8 cellular contexts compared by ENCODE assay signal in the genomic region with DNA sequence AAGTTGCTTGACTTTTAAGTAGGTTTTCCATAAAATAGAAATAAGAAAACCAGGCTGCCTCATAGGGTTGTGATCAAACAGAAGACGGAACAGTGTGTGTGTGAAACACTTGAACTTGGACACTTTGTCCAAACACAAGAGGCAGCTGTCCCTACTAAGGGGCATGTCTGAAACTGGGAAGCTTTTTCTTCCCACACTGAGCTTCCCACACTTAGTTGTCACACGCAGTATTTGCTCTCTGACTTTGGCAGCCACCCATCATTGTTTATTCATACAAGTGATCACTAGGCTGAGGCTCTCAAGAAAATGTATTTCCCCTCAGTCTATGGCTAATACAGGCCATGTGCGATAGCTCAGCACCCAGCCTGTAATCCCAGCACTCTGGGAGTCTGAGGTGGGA. TPM values are rescaled to one million over a fixed set of nuclear protein-coding genes. Genes with fewer than 3 reads are reported as not detected.
DNase-seq lines count a peak whose midpoint lies in the region; ATAC-seq and TF ChIP-seq lines count a peak whose summit lies in the region.

No MANE protein-coding gene starts in this region.

- no peak for ATAC-seq in WTC11

- TF ChIP-seq CTCF in WTC11 (IDR thresholded peaks at IDR 0.05): no peak

- in situ Hi-C loops in SK-MEL-5 (cut with HindIII; ENCODE audit: low pct_unique_long_range_greater_than_20kb, low sequenced_read_pairs): no loop called here

- no peak overlapping the region for H3K4me3 Mint-ChIP-seq in WTC11

- H3K36me3 Mint-ChIP-seq in WTC11: no peaks in the 10 kb centered on the region

- no peak overlapping the region for H3K27ac Mint-ChIP-seq in WTC11

- no peaks in the 10 kb centered on the region for H3K9me3 Mint-ChIP-seq in WTC11

- H3K4me1 Mint-ChIP-seq in WTC11: peaks cover 20% of the 10 kb centered on the region

- CTCF ChIA-PET in WTC11 (lab: Charles Lee): interaction anchor here (0.7 to 1.8 kb wide), 3 partner anchors 14 to 286 kb away, joined by 3 to 5 read pairs (median 3); no protein-coding TSS in a partner anchor

- DNase-seq in DMS79 (lab: John Stamatoyannopoulos, UW) (peak; percentile 54), SK-MEL-5 (ENCODE audit: low read depth, low spot score) (peak; percentile 97), head of caudate nucleus (peak in 28 of 42 donors; percentile 22 to 87 (median 62)), pulmonary artery endothelial cell (ENCODE audit: low read depth, low spot score) (peak; percentile 88), WTC11 (ENCODE audit: low spot score) (no peak), AML-193 (lab: John Stamatoyannopoulos, UW) (no peak), NCI-H82 (lab: John Stamatoyannopoulos, UW) (no peak), SW480 (ENCODE audit: low spot score) (no peak)

- peaks cover 11% of the 10 kb centered on the region for H3K27me3 Mint-ChIP-seq in WTC11 (ENCODE audit: low read depth)

- POLR2A ChIA-PET in WTC11 (lab: Charles Lee): interaction anchor here (2.2 kb wide), 1 partner anchor 34 kb away, joined by 10 read pairs; the partner anchor contains the start of gene CD59

- intact Hi-C loops in head of caudate nucleus (cut with DNase I): loop anchor here (5.0 kb wide), 1 partner anchor 35 kb away; the partner anchor contains the start of gene CD59

TF ChIP-seq in WTC11, 78 proteins besides CTCF, POLR2A, EP300 and RAD21:
- no peak for TF ChIP-seq OVOL2 (CRISPR knock-in tag; IDR thresholded peaks at IDR 0.05; ENCODE audit: borderline replicate concordance)
- TF ChIP-seq FOXK1 (CRISPR knock-in tag; IDR thresholded peaks at IDR 0.05): no peak
- TF ChIP-seq, protein P1, sequence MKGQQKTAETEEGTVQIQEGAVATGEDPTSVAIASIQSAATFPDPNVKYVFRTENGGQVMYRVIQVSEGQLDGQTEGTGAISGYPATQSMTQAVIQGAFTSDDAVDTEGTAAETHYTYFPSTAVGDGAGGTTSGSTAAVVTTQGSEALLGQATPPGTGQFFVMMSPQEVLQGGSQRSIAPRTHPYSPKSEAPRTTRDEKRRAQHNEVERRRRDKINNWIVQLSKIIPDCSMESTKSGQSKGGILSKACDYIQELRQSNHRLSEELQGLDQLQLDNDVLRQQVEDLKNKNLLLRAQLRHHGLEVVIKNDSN (CRISPR knock-in tag; IDR thresholded peaks at IDR 0.05): no peak
- no peak for TF ChIP-seq NFYB (CRISPR knock-in tag; conservative IDR thresholded peaks at IDR 0.05; ENCODE audit: low read depth)
- no peak for TF ChIP-seq NR2C2 (CRISPR knock-in tag; IDR thresholded peaks at IDR 0.05)
- TF ChIP-seq ZBTB43 (CRISPR knock-in tag; IDR thresholded peaks at IDR 0.05): no peak
- no peak for TF ChIP-seq NFE2L1 (CRISPR knock-in tag; IDR thresholded peaks at IDR 0.05)
- no peak for TF ChIP-seq ZNF219 (CRISPR knock-in tag; IDR thresholded peaks at IDR 0.05; ENCODE audit: borderline replicate concordance)
- no peak for TF ChIP-seq ZBTB21 (CRISPR knock-in tag; IDR thresholded peaks at IDR 0.05; ENCODE audit: borderline replicate concordance)
- no peak for TF ChIP-seq MYBL2 (CRISPR knock-in tag; IDR thresholded peaks at IDR 0.05)
- TF ChIP-seq, protein P2, sequence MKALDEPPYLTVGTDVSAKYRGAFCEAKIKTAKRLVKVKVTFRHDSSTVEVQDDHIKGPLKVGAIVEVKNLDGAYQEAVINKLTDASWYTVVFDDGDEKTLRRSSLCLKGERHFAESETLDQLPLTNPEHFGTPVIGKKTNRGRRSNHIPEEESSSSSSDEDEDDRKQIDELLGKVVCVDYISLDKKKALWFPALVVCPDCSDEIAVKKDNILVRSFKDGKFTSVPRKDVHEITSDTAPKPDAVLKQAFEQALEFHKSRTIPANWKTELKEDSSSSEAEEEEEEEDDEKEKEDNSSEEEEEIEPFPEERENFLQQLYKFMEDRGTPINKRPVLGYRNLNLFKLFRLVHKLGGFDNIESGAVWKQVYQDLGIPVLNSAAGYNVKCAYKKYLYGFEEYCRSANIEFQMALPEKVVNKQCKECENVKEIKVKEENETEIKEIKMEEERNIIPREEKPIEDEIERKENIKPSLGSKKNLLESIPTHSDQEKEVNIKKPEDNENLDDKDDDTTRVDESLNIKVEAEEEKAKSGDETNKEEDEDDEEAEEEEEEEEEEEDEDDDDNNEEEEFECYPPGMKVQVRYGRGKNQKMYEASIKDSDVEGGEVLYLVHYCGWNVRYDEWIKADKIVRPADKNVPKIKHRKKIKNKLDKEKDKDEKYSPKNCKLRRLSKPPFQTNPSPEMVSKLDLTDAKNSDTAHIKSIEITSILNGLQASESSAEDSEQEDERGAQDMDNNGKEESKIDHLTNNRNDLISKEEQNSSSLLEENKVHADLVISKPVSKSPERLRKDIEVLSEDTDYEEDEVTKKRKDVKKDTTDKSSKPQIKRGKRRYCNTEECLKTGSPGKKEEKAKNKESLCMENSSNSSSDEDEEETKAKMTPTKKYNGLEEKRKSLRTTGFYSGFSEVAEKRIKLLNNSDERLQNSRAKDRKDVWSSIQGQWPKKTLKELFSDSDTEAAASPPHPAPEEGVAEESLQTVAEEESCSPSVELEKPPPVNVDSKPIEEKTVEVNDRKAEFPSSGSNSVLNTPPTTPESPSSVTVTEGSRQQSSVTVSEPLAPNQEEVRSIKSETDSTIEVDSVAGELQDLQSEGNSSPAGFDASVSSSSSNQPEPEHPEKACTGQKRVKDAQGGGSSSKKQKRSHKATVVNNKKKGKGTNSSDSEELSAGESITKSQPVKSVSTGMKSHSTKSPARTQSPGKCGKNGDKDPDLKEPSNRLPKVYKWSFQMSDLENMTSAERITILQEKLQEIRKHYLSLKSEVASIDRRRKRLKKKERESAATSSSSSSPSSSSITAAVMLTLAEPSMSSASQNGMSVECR (CRISPR knock-in tag; IDR thresholded peaks at IDR 0.05; ENCODE audit: borderline replicate concordance): no peak
- no peak for TF ChIP-seq ETV6 (CRISPR knock-in tag; IDR thresholded peaks at IDR 0.05)
- TF ChIP-seq JUN (CRISPR knock-in tag; IDR thresholded peaks at IDR 0.05): no peak
- no peak for TF ChIP-seq ESRRA (CRISPR knock-in tag; IDR thresholded peaks at IDR 0.05; ENCODE audit: borderline replicate concordance)

RNA-seq across cellular contexts. Expression of gene C11orf91, which starts 1.2 kb away (rescaled TPM):
- 0.29 TPM in 1 of 2 replicates, not detected in the other for total RNA-seq in SK-MEL-5 (2014; rRNA removed; shearing (Covaris generic))
- not detected in 2 replicates for polyA plus RNA-seq in SK-MEL-5 (2015; cell fraction: cytosol; rRNA removed)
- polyA plus RNA-seq in SK-MEL-5 (2015; cell fraction: nucleus; rRNA removed): 0.94 and 1.8 TPM in 2 replicates
- total RNA-seq in pulmonary artery endothelial cell (0.13 TPM in 1 of 2 replicates, not detected in the other), WTC11 (2021) (0.22 TPM in 1 of 3 replicates, not detected in the others)

RNA-seq across cellular contexts. Expression of gene CD59, which starts 34.4 kb away (rescaled TPM):
- total RNA-seq in SK-MEL-5 (2014; rRNA removed; shearing (Covaris generic)): 634 and 733 TPM in 2 replicates
- polyA plus RNA-seq in SK-MEL-5 (2015; cell fraction: cytosol; rRNA removed): 724 and 832 TPM in 2 replicates
- 129 and 132 TPM in 2 replicates for polyA plus RNA-seq in SK-MEL-5 (2015; cell fraction: nucleus; rRNA removed)
- 1,424 and 1,905 TPM in 2 replicates for total RNA-seq in pulmonary artery endothelial cell
- 65.8 to 86.7 TPM (median 79.7 TPM) in 3 replicates for total RNA-seq in WTC11 (2021)

Comparison
In these comparisons a context has a peak if more than half of its experiments do, and no peak if none do; other contexts are left out.
1. DNase-seq: peak in DMS79 (single experiment), SK-MEL-5 (single experiment), head of caudate nucleus (28 of 42) and pulmonary artery endothelial cell (single experiment); none in WTC11 (single experiment), AML-193 (0 of 2), NCI-H82 (single experiment) and SW480 (single experiment).